In genomic region chr18:73101491-73101890, GRCh38 we compare ENCODE assay signal across 8 cellular contexts.
DNase-seq lines count a peak whose midpoint lies in the region; ATAC-seq, FAIRE-seq and TF ChIP-seq lines count a peak whose summit lies in the region.
"Not testable (repeated sequence)": the region's sequence is repeated elsewhere in the genome, so short reads cannot be mapped to it uniquely, and the experiment has no call there.

No MANE protein-coding gene starts in this region.

- H3K79me2 ChIP-seq in PC-3 (ENCODE audit: low read length); astrocyte (ENCODE audit: insufficient read depth, low read length): not testable (repeated sequence)

- dilution Hi-C loops in IMR-90 (cut with HindIII; ENCODE audit: low sequenced_read_pairs, unreplicated experiment), result not testable (repeated sequence)

- not testable (repeated sequence) for H3K23ac ChIP-seq in IMR-90 (ENCODE audit: low read depth, low read length)

- H3K4ac ChIP-seq in IMR-90 (ENCODE audit: low read depth, low read length), result not testable (repeated sequence)

- not testable (repeated sequence) for H3K9ac ChIP-seq in IMR-90 (ENCODE audit: low read depth, low read length); astrocyte (ENCODE audit: low read length)
- peak overlapping the region; percentile 53 for H3K9ac ChIP-seq in PC-3 (ENCODE audit: low read length)

- H2BK20ac ChIP-seq in IMR-90 (ENCODE audit: low read depth, low read length), result not testable (repeated sequence)

- H2AK9ac ChIP-seq in IMR-90 (replicated peaks; ENCODE audit: low read depth, low read length, poor library complexity), result not testable (repeated sequence)

- H3K9me1 ChIP-seq in IMR-90 (ENCODE audit: insufficient read depth, low read length), result not testable (repeated sequence)

- FAIRE-seq in A549 (lab: Jason Lieb, UNC); astrocyte (lab: Jason Lieb, UNC): not testable (repeated sequence)

- peak in 1 of 2 experiments; percentile 33 for DNase-seq in A549 (ENCODE audit: low read depth in 1 of 2, low spot score in 1 of 2)
- peak; percentile 11 for DNase-seq in EH (ENCODE audit: low read depth)
- peak; percentile 27 for DNase-seq in IMR-90
- DNase-seq in PC-3, result peak; percentile 90
- DNase-seq in astrocyte (ENCODE audit: low read depth), result peak; percentile 77
- peak; percentile 13 for DNase-seq in choroid plexus epithelial cell (ENCODE audit: low read depth)
- peak; percentile 26 for DNase-seq in iris pigment epithelial cell (ENCODE audit: low read depth)
- peak; percentile 24 for DNase-seq in renal cortical epithelial cell (ENCODE audit: low read depth)

- H3K14ac ChIP-seq in IMR-90 (replicated peaks; ENCODE audit: low read depth, low read length), result not testable (repeated sequence)

- CTCF ChIA-PET in A549 (lab: Yijun Ruan, JAX), result not testable (repeated sequence)
- CTCF ChIA-PET in IMR-90 (lab: Yijun Ruan, JAX) (interaction anchor here (0.5 kb wide), 1 partner anchor 13 kb away, joined by 8 read pairs; no protein-coding TSS in a partner anchor), PC-3 (lab: Charles Lee) (interaction anchor here (0.6 kb wide), 1 partner anchor 17 kb away, joined by 3 read pairs; no protein-coding TSS in a partner anchor)

- not testable (repeated sequence) for BruUV-seq in IMR-90 (replicated peaks; lab: Mats Ljungman, UMichigan); PC-3 (replicated peaks; lab: Mats Ljungman, UMichigan)

- 5% methylated on average over 5 of the region's 6 CpGs for WGBS in A549 (ENCODE audit: missing lambda C conversion rate)
- WGBS in IMR-90 (ENCODE audit: extremely low coverage in 2 of 2, insufficient read length in 1 of 2), 2 experiments, result no CpG with 5 or more reads among the region's 6 CpGs

- in situ Hi-C loops in IMR-90 (cut with MboI; ENCODE audit: low sequenced_read_pairs), result not testable (repeated sequence)

- H4K20me1 ChIP-seq in IMR-90 (ENCODE audit: insufficient read depth, low read length); PC-3 (ENCODE audit: low read length); astrocyte (ENCODE audit: insufficient read depth, low read length): not testable (repeated sequence)

- not testable (repeated sequence) for H3K4me3 Mint-ChIP-seq in astrocyte (ENCODE audit: unreplicated experiment)

- H3K4me3 ChIP-seq in A549; IMR-90 (ENCODE audit: insufficient read depth, low read depth, low read length); PC-3 (ENCODE audit: low read length); astrocyte (ENCODE audit: insufficient read depth, low read depth, low read length); choroid plexus epithelial cell (ENCODE audit: low read depth, low read length): not testable (repeated sequence)

- not testable (repeated sequence) for ATAC-seq in A549; IMR-90 (ENCODE audit: low read depth)
- ATAC-seq in PC-3, result peak; percentile 70

- not testable (repeated sequence) for H2AK5ac ChIP-seq in IMR-90 (ENCODE audit: low read depth, low read length)

- not testable (repeated sequence) for H3K27ac ChIP-seq in A549; IMR-90 (ENCODE audit: insufficient read depth, low read length); astrocyte (ENCODE audit: low read depth, low read length)
- peak overlapping the region; percentile 95 for H3K27ac ChIP-seq in PC-3 (ENCODE audit: low read length)

- not testable (repeated sequence) for H2BK120ac ChIP-seq in IMR-90 (ENCODE audit: low read depth, low read length)

- not testable (repeated sequence) for H3K36me3 ChIP-seq in IMR-90 (ENCODE audit: control insufficient read depth, insufficient read depth, low read length); PC-3 (ENCODE audit: low read depth, low read length); astrocyte (ENCODE audit: insufficient read depth, low read length)

- H2AFZ ChIP-seq in IMR-90 (replicated peaks; ENCODE audit: low read length, poor library complexity); PC-3 (ENCODE audit: low read length); astrocyte (ENCODE audit: low read depth, low read length): not testable (repeated sequence)

- not testable (repeated sequence) for H3K36me3 Mint-ChIP-seq in astrocyte (ENCODE audit: low read depth, unreplicated experiment)

- not testable (repeated sequence) for H3K4me1 ChIP-seq in A549; IMR-90 (ENCODE audit: control insufficient read depth, insufficient read depth, low read length); astrocyte (ENCODE audit: insufficient read depth, low read length)
- H3K4me1 ChIP-seq in PC-3 (ENCODE audit: insufficient read depth, low read length), result peaks cover 14% of the 10 kb centered on the region

- not testable (repeated sequence) for H4K5ac ChIP-seq in IMR-90 (ENCODE audit: low read depth, low read length)

- intact Hi-C loops in IMR-90 (cut with micrococcal nuclease), result not testable (repeated sequence)
- intact Hi-C loops in PC-3 (cut with micrococcal nuclease), result loop anchor here (10.0 kb wide), 1 partner anchor 107 kb away; no protein-coding TSS in a partner anchor

- not testable (repeated sequence) for TF ChIP-seq RAD21 in A549 (conservative IDR thresholded peaks at IDR 0.05 in 1 of 2, IDR thresholded peaks at IDR 0.05 in 1 of 2); IMR-90 (IDR thresholded peaks at IDR 0.05; ENCODE audit: low read length)

- not testable (repeated sequence) for H3K18ac ChIP-seq in IMR-90 (ENCODE audit: low read depth, low read length)

- not testable (repeated sequence) for TF ChIP-seq EP300 in A549 (IDR thresholded peaks at IDR 0.05)

- TF ChIP-seq POLR2A in A549 (IDR thresholded peaks at IDR 0.05; ENCODE audit: low read length); IMR-90 (IDR thresholded peaks at IDR 0.05; ENCODE audit: low read depth, low read length): not testable (repeated sequence)

- H4K8ac ChIP-seq in IMR-90 (ENCODE audit: low read depth in 2 of 2, low read length in 2 of 2), result not testable (repeated sequence)

- not testable (repeated sequence) for H3K9me3 ChIP-seq in A549; IMR-90 (ENCODE audit: control insufficient read depth, insufficient read depth, low read length); PC-3 (ENCODE audit: low read length); astrocyte (ENCODE audit: insufficient read depth, low read depth, low read length)

- H3K9me2 ChIP-seq in PC-3 (replicated peaks; ENCODE audit: low read length), result not testable (repeated sequence)

- H3K27ac Mint-ChIP-seq in astrocyte (ENCODE audit: unreplicated experiment), result not testable (repeated sequence)

- H2BK5ac ChIP-seq in IMR-90 (ENCODE audit: low read depth, low read length, poor library complexity, severe bottlenecking), result not testable (repeated sequence)

- H3K27me3 Mint-ChIP-seq in astrocyte (ENCODE audit: low read depth, unreplicated experiment), result not testable (repeated sequence)

- peaks cover 12% of the 10 kb centered on the region for H3F3A ChIP-seq in PC-3 (ENCODE audit: low read length, unreplicated experiment)

- H3K79me1 ChIP-seq in IMR-90 (ENCODE audit: low read depth in 1 of 2, low read length in 2 of 2), result not testable (repeated sequence)

- not testable (repeated sequence) for H3K56ac ChIP-seq in IMR-90 (ENCODE audit: extremely low read depth, insufficient read depth, low read length)

- TF ChIP-seq CTCF in A549 (IDR thresholded peaks at IDR 0.05); IMR-90 (conservative IDR thresholded peaks at IDR 0.05; ENCODE audit: low read depth, low read length); PC-3 (conservative IDR thresholded peaks at IDR 0.05; ENCODE audit: low read depth, low read length); astrocyte (IDR thresholded peaks at IDR 0.05; ENCODE audit: insufficient read depth, low read depth, low read length); choroid plexus epithelial cell (conservative IDR thresholded peaks at IDR 0.05; ENCODE audit: low read depth, low read length): not testable (repeated sequence)

- H3K4me1 Mint-ChIP-seq in astrocyte (ENCODE audit: low read depth, unreplicated experiment), result not testable (repeated sequence)

- H3K4me2 ChIP-seq in A549; IMR-90 (ENCODE audit: low read depth, low read length); PC-3 (ENCODE audit: low read length); astrocyte (ENCODE audit: low read length): not testable (repeated sequence)

- not testable (repeated sequence) for H2BK15ac ChIP-seq in IMR-90 (ENCODE audit: low read depth, low read length)

- H3K9me3 Mint-ChIP-seq in astrocyte (ENCODE audit: unreplicated experiment), result not testable (repeated sequence)

- H3K27me3 ChIP-seq in IMR-90 (ENCODE audit: control insufficient read depth, insufficient read depth, low read length); PC-3 (ENCODE audit: low read length); astrocyte (ENCODE audit: insufficient read depth, low read length): not testable (repeated sequence)

- POLR2A ChIA-PET in A549 (lab: Yijun Ruan, JAX); IMR-90 (lab: Charles Lee; ENCODE audit: unreplicated experiment); PC-3 (lab: Charles Lee; ENCODE audit: unreplicated experiment): not testable (repeated sequence)

- H4K91ac ChIP-seq in IMR-90 (ENCODE audit: insufficient read depth, low read depth, low read length), result not testable (repeated sequence)

TF ChIP-seq in A549, 52 proteins besides CTCF, POLR2A, EP300 and RAD21:
- not testable (repeated sequence) for TF ChIP-seq FOSL2 (IDR thresholded peaks at IDR 0.05)
- TF ChIP-seq FOSL2 (CRISPR knock-in tag; IDR thresholded peaks at IDR 0.05), result peak; percentile 17; the same call in 1 of the 2 replicates
TF ChIP-seq in A549: peak in this region for 1; not testable (repeated sequence) for 51.
